In the genomic region with DNA sequence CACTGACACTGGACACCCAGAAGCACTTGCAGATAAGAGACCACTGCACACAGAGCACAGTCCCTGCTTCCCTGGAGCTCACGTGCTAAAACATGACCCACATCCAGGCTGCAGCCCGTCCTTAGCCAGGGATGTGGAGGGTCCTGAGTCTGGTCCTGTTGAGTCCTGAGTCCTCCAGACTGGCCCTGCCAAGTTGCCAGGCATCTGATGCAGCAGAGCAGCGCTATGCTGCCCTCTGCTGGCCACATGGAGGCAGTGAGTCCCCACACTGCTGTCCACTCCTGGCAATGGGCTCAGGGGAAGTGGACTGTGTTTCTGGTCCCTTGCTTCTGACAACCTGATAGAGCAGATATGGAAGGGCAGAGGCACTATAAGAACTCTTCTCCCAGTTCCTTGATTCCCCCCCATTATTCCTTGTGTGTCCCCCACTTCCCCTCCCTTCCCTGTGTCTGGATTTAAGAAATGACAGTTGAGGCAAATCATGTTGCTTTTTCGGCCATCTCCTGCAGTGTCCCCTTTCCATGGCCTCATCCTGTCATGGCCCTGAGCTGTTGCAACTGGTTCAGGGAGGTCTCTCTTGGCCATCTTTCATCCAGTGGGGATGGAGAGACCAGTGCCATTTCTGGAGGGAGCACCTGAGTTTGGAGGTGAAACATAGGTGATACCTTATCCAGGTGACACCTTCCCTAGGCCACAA, we compare ENCODE assay signal across 8 cellular contexts.
DNase-seq lines count a peak whose midpoint lies in the region; ATAC-seq and TF ChIP-seq lines count a peak whose summit lies in the region.

No MANE protein-coding gene starts in this region.

- no peaks in the 10 kb centered on the region for H3K9me3 Mint-ChIP-seq in IgD-negative memory B cell
- H3K9me3 Mint-ChIP-seq in activated T-helper 17 cell treated with anti-CD3 and anti-CD28 coated beads, Interleukin-2, amount 50 U/mL, for 72 hours, result no peaks in the 10 kb centered on the region

- peak overlapping the region in 3 of 4 donors; percentile 39 to 89 (median 61) for H3K4me3 Mint-ChIP-seq in IgD-negative memory B cell
- no peak overlapping the region for H3K4me3 Mint-ChIP-seq in activated T-helper 17 cell treated with anti-CD3 and anti-CD28 coated beads, Interleukin-2, amount 50 U/mL, for 72 hours

- H3K4me3 ChIP-seq in AG04450 (ENCODE audit: low read depth, low read length), result no peak overlapping the region
- H3K4me3 ChIP-seq in fibroblast of villous mesenchyme (ENCODE audit: low read depth, low read length), result no peak overlapping the region
- H3K4me3 ChIP-seq in neutrophil (ENCODE audit: low read depth in 1 of 2, low read length in 1 of 2), result no peak overlapping the region

- H3K27me3 Mint-ChIP-seq in IgD-negative memory B cell, result no peaks in the 10 kb centered on the region
- H3K27me3 Mint-ChIP-seq in activated T-helper 17 cell treated with anti-CD3 and anti-CD28 coated beads, Interleukin-2, amount 50 U/mL, for 72 hours, result no peaks in the 10 kb centered on the region

- H3K4me1 ChIP-seq in neutrophil (ENCODE audit: control insufficient read depth in 1 of 2, insufficient read depth in 1 of 2, low read depth in 1 of 2, low read length in 1 of 2), result peaks cover 10% of the 10 kb centered on the region in 2 experiments

- TF ChIP-seq CTCF in AG04450 (IDR thresholded peaks at IDR 0.05; ENCODE audit: low read depth, low read length) (peak; percentile 99), fibroblast of villous mesenchyme (IDR thresholded peaks at IDR 0.05; ENCODE audit: insufficient read depth, low read depth, low read length) (peak; percentile 99), neutrophil (IDR thresholded peaks at IDR 0.05) (peak; percentile 89)

- H3K27me3 ChIP-seq in AG04450 (ENCODE audit: control insufficient read depth, insufficient read depth, low read length) (no peaks in the 10 kb centered on the region), neutrophil (peaks cover 13% of the 10 kb centered on the region)

- CTCF ChIA-PET in AG04450 (lab: Charles Lee), result interaction anchor here (0.6 to 8.5 kb wide), 39 partner anchors 9 to 401 kb away, joined by 3 to 315 read pairs (median 4); partner anchors contain the start of genes DHX35 and FAM83D

- H3K36me3 Mint-ChIP-seq in IgD-negative memory B cell, result no peaks in the 10 kb centered on the region
- peaks cover 6% of the 10 kb centered on the region for H3K36me3 Mint-ChIP-seq in activated T-helper 17 cell treated with anti-CD3 and anti-CD28 coated beads, Interleukin-2, amount 50 U/mL, for 72 hours (ENCODE audit: low read depth)

- ATAC-seq in GM18517 (IDR thresholded peaks at IDR 0.05; ENCODE audit: unreplicated experiment), result peak; percentile 58
- peak; percentile 85 for ATAC-seq in activated T-helper 17 cell treated with anti-CD3 and anti-CD28 coated beads, Interleukin-2, amount 50 U/mL, for 72 hours (replicated peaks)

- no peaks in the 10 kb centered on the region for H3K36me3 ChIP-seq in neutrophil

- no peaks in the 10 kb centered on the region for H3K9me3 ChIP-seq in AG04450 (ENCODE audit: control insufficient read depth, insufficient read depth, low read length)
- no peaks in the 10 kb centered on the region for H3K9me3 ChIP-seq in neutrophil

- peaks cover 0 to 7% (median 4%) of the 10 kb centered on the region in 3 donors for H3K4me1 Mint-ChIP-seq in IgD-negative memory B cell
- no peaks in the 10 kb centered on the region for H3K4me1 Mint-ChIP-seq in activated T-helper 17 cell treated with anti-CD3 and anti-CD28 coated beads, Interleukin-2, amount 50 U/mL, for 72 hours

- DNase-seq in AG04450 (ENCODE audit: low read depth, low spot score), result peak; percentile 58
- peak; percentile 81 for DNase-seq in RKO (ENCODE audit: low spot score)
- DNase-seq in fibroblast of villous mesenchyme (ENCODE audit: low read depth), result peak; percentile 75
- DNase-seq in stromal cell of bone marrow (ENCODE audit: low read depth), result peak; percentile 49

- POLR2A ChIA-PET in AG04450 (lab: Yijun Ruan, JAX), result no interaction called here

- no peak overlapping the region for H3K27ac ChIP-seq in AG04450 (ENCODE audit: low read depth, low read length)
- H3K27ac ChIP-seq in neutrophil, result no peak overlapping the region

- H3K27ac Mint-ChIP-seq in IgD-negative memory B cell, result peak overlapping the region in 1 of 3 donors; percentile 43
- H3K27ac Mint-ChIP-seq in activated T-helper 17 cell treated with anti-CD3 and anti-CD28 coated beads, Interleukin-2, amount 50 U/mL, for 72 hours, result no peak overlapping the region
